ENCODE assay signal across 8 cellular contexts in genomic region chr21:17514124-17514481, GRCh38. TPM values are rescaled to one million over a fixed set of nuclear protein-coding genes. Genes with fewer than 3 reads are reported as not detected.
DNase-seq lines count a peak whose midpoint lies in the region; ATAC-seq and TF ChIP-seq lines count a peak whose summit lies in the region.

No MANE protein-coding gene starts in this region.

- no peak for TF ChIP-seq EP300 in tibial nerve (IDR thresholded peaks at IDR 0.05)

- TF ChIP-seq CTCF in OCI-LY1 (IDR thresholded peaks at IDR 0.05; ENCODE audit: low read length) (no peak), dorsolateral prefrontal cortex (IDR thresholded peaks at IDR 0.05 in 54 of 56, conservative IDR thresholded peaks at IDR 0.05 in 2 of 56; ENCODE audit: low read depth in 1 of 56, partially characterized antibody in 56 of 56) (peak in 6 of 56 donors; percentile 3 to 41 (median 6)), tibial nerve (IDR thresholded peaks at IDR 0.05) (no peak)

- H3F3A ChIP-seq in OCI-LY1 (ENCODE audit: insufficient read depth, low read length): no peaks in the 10 kb centered on the region

- peaks cover 11 to 17% of the 10 kb centered on the region in 2 donors for H3K4me1 Mint-ChIP-seq in natural killer cell treated with Interleukin-12 subunit alpha and Interleukin-12 subunit beta and Interleukin-15 and Interleukin-18, amount 100 ng/mL, for 72 hours (ENCODE audit: low read depth in 2 of 2)
- peaks cover 10 to 24% of the 10 kb centered on the region in 2 donors for H3K4me1 Mint-ChIP-seq in stimulated activated naive B cell treated with anti-CD40 and anti-IgM and Interleukin-4, amounts not matched to agents 10 μg/mL and 1 μg/mL and 100 μg/mL, for 72 hours

- no peaks in the 10 kb centered on the region for H3K27me3 ChIP-seq in OCI-LY1 (ENCODE audit: insufficient read depth, low read length)
- no peaks in the 10 kb centered on the region for H3K27me3 ChIP-seq in dorsolateral prefrontal cortex
- peaks cover 0 to 15% of the 10 kb centered on the region in 2 donors for H3K27me3 ChIP-seq in tibial nerve

- H3K27ac Mint-ChIP-seq in natural killer cell treated with Interleukin-12 subunit alpha and Interleukin-12 subunit beta and Interleukin-15 and Interleukin-18, amount 100 ng/mL, for 72 hours: no peak overlapping the region
- H3K27ac Mint-ChIP-seq in stimulated activated naive B cell treated with anti-CD40 and anti-IgM and Interleukin-4, amounts not matched to agents 10 μg/mL and 1 μg/mL and 100 μg/mL, for 72 hours: no peak overlapping the region

- DNase-seq in GM03348 (ENCODE audit: low spot score) (peak; percentile 16), dorsolateral prefrontal cortex (no peak), tibial nerve (ENCODE audit: low spot score in 2 of 2) (no peak)
- no peak for DNase-seq in natural killer cell treated with Interleukin-12 subunit alpha and Interleukin-12 subunit beta and Interleukin-15 and Interleukin-18, amount 100 ng/mL, for 72 hours (ENCODE audit: low spot score)
- no peak for DNase-seq in stimulated activated naive B cell treated with anti-CD40 and anti-IgM and Interleukin-4, amounts not matched to agents 10 μg/mL and 1 μg/mL and 100 μg/mL, for 72 hours

- H3K4me3 ChIP-seq in OCI-LY1 (ENCODE audit: low read depth, low read length, poor library complexity, severe bottlenecking) (peak overlapping the region; percentile 96), dorsolateral prefrontal cortex (peak overlapping the region; percentile 72 to 97 (median 84)), tibial nerve (peak overlapping the region in 2 of 4 donors; percentile 74)

- no peaks in the 10 kb centered on the region for H3K9me2 ChIP-seq in OCI-LY1 (ENCODE audit: low read depth, low read length)

- ATAC-seq in natural killer cell treated with Interleukin-12 subunit alpha and Interleukin-12 subunit beta and Interleukin-15 and Interleukin-18, amount 100 ng/mL, for 72 hours: no peak
- ATAC-seq in GM18873 (IDR thresholded peaks at IDR 0.05; ENCODE audit: low FRiP score, unreplicated experiment) (no peak), HG03039 (IDR thresholded peaks at IDR 0.05; ENCODE audit: unreplicated experiment) (no peak)
- ATAC-seq in stimulated activated naive B cell treated with anti-CD40 and anti-IgM and Interleukin-4, amounts not matched to agents 10 μg/mL and 1 μg/mL and 100 μg/mL, for 72 hours (replicated peaks): no peak

- H2AFZ ChIP-seq in OCI-LY1 (ENCODE audit: low read length): no peak overlapping the region

- H3K27ac ChIP-seq in OCI-LY1 (ENCODE audit: low read depth, low read length, poor library complexity, severe bottlenecking) (no peak overlapping the region), dorsolateral prefrontal cortex (peak overlapping the region in 57 of 59 donors; percentile 58 to 96 (median 91)), tibial nerve (peak overlapping the region in 1 of 4 donors; percentile 78)

- no peaks in the 10 kb centered on the region for H3K9me3 ChIP-seq in OCI-LY1 (ENCODE audit: low read length)
- no peaks in the 10 kb centered on the region for H3K9me3 ChIP-seq in tibial nerve

- H3K36me3 ChIP-seq in OCI-LY1 (ENCODE audit: insufficient read depth, low read length): no peaks in the 10 kb centered on the region
- no peaks in the 10 kb centered on the region for H3K36me3 ChIP-seq in tibial nerve

- peak overlapping the region; percentile 60 for H3K4me3 Mint-ChIP-seq in natural killer cell treated with Interleukin-12 subunit alpha and Interleukin-12 subunit beta and Interleukin-15 and Interleukin-18, amount 100 ng/mL, for 72 hours
- H3K4me3 Mint-ChIP-seq in stimulated activated naive B cell treated with anti-CD40 and anti-IgM and Interleukin-4, amounts not matched to agents 10 μg/mL and 1 μg/mL and 100 μg/mL, for 72 hours: no peak overlapping the region

- TF ChIP-seq POLR2A in tibial nerve (IDR thresholded peaks at IDR 0.05): no peak

- peaks cover 32 to 62% of the 10 kb centered on the region in 2 donors for H3K27me3 Mint-ChIP-seq in natural killer cell treated with Interleukin-12 subunit alpha and Interleukin-12 subunit beta and Interleukin-15 and Interleukin-18, amount 100 ng/mL, for 72 hours
- H3K27me3 Mint-ChIP-seq in stimulated activated naive B cell treated with anti-CD40 and anti-IgM and Interleukin-4, amounts not matched to agents 10 μg/mL and 1 μg/mL and 100 μg/mL, for 72 hours: peaks cover 37 to 81% of the 10 kb centered on the region in 2 donors

- no peaks in the 10 kb centered on the region for H3K79me2 ChIP-seq in OCI-LY1 (ENCODE audit: insufficient read depth, low read length)

- intact Hi-C loops in dorsolateral prefrontal cortex (cut with DNase I): loop anchor here (5.0 to 10.0 kb wide), 5 partner anchors 38 to 127 kb away; no protein-coding TSS in a partner anchor

- H3K9me3 Mint-ChIP-seq in natural killer cell treated with Interleukin-12 subunit alpha and Interleukin-12 subunit beta and Interleukin-15 and Interleukin-18, amount 100 ng/mL, for 72 hours: no peaks in the 10 kb centered on the region
- H3K9me3 Mint-ChIP-seq in stimulated activated naive B cell treated with anti-CD40 and anti-IgM and Interleukin-4, amounts not matched to agents 10 μg/mL and 1 μg/mL and 100 μg/mL, for 72 hours: peaks cover 2 to 8% of the 10 kb centered on the region in 2 donors

- 52 to 56% methylated on average over 5 of the region's 5 CpGs for WGBS in tibial nerve, 2 donors

- peaks cover 11% of the 10 kb centered on the region for H3K4me1 ChIP-seq in OCI-LY1 (ENCODE audit: insufficient read depth, low read length, severe bottlenecking)
- peaks cover 0 to 27% (median 7%) of the 10 kb centered on the region in 4 donors for H3K4me1 ChIP-seq in tibial nerve

- peak overlapping the region; percentile 98 for H3K4me2 ChIP-seq in OCI-LY1 (ENCODE audit: low read length)

- H3K9ac ChIP-seq in OCI-LY1 (ENCODE audit: low read length): peak overlapping the region; percentile 62; the same call in 1 of the 2 replicates

- H3K36me3 Mint-ChIP-seq in natural killer cell treated with Interleukin-12 subunit alpha and Interleukin-12 subunit beta and Interleukin-15 and Interleukin-18, amount 100 ng/mL, for 72 hours: peaks cover 5% of the 10 kb centered on the region
- H3K36me3 Mint-ChIP-seq in stimulated activated naive B cell treated with anti-CD40 and anti-IgM and Interleukin-4, amounts not matched to agents 10 μg/mL and 1 μg/mL and 100 μg/mL, for 72 hours: peaks cover 3 to 4% of the 10 kb centered on the region in 2 donors

- H4K20me1 ChIP-seq in OCI-LY1 (ENCODE audit: insufficient read depth, low read length): no peaks in the 10 kb centered on the region

RNA-seq across cellular contexts. Expression of gene CXADR, which starts 1.3 kb away (rescaled TPM):
- 10 to 100 TPM in 116 of 120 experiments, 1 to 10 TPM in 4; 5.7 to 28.6 (median 17.8) TPM for total RNA-seq in dorsolateral prefrontal cortex
- not detected for total RNA-seq in natural killer cell treated with Interleukin-12 subunit alpha and Interleukin-12 subunit beta and Interleukin-15 and Interleukin-18, amount 100 ng/mL, for 72 hours
- total RNA-seq in tibial nerve: 1 to 10 TPM in 2 of 4 donors, under 1 TPM in 2; 0.30 to 9.2 (median 1.5) TPM
